In the genomic region with DNA sequence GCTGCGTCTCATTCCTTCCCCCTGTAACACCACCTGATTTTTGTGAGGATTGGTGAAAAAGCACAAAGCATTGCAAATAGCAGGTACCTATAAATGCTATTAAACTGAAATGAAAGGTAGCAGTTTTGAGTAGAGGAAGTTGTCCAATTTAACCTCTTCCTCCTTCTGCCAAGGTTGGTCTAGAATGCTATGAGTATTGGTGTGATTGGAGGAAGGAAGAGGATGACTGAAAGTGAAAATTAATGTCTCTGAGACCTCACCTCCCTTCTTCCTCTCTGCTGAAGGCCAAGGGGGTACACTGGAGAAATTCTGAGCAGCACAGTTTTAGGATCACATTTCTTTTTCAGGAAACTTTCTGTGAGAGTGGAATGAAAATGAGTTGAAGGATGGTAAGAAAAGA, we compare ENCODE assay signal across 18 cellular contexts.
DNase-seq lines count a peak whose midpoint lies in the region; ATAC-seq, FAIRE-seq and TF ChIP-seq lines count a peak whose summit lies in the region.
"Had no signal": no experiment of that assay in that cellular context is flagged by ENCODE, and none has a peak within 500 bp of the region (broad histone marks: within the 10 kb centered on the region; RNA-seq: fewer than 3 reads in every experiment).

No MANE protein-coding gene starts in this region.

- H3K4me3 ChIP-seq in BLaER1 treated with 17β-estradiol and CSF1 and Interleukin-3, amounts not matched to agents 10 nM and 100 nM, result no peak overlapping the region
- H3K4me3 ChIP-seq in MM.1S (ENCODE audit: low read length), result no peak overlapping the region
- H3K4me3 ChIP-seq in kidney (ENCODE audit: low read length in 2 of 2), result no peak overlapping the region
- H3K4me3 ChIP-seq: SK-N-MC had no signal

- H3F3A ChIP-seq in MM.1S (ENCODE audit: insufficient read depth, low read length), result no peaks in the 10 kb centered on the region

- no peaks in the 10 kb centered on the region for H3K27me3 ChIP-seq in BLaER1 treated with 17β-estradiol and CSF1 and Interleukin-3, amounts not matched to agents 10 nM and 100 nM
- H3K27me3 ChIP-seq in MM.1S (replicated peaks; ENCODE audit: insufficient read depth, low read length), result no peaks in the 10 kb centered on the region
- H3K27me3 ChIP-seq: BE2C had no signal

- H3K36me3 ChIP-seq in BLaER1 treated with 17β-estradiol and CSF1 and Interleukin-3, amounts not matched to agents 10 nM and 100 nM, result peaks cover 0 to 6% (median 0%) of the 10 kb centered on the region in 11 experiments; a peak in 2 of 22 replicates
- H3K36me3 ChIP-seq in MM.1S (replicated peaks; ENCODE audit: insufficient read depth, low read length) (no peaks in the 10 kb centered on the region), kidney (ENCODE audit: control insufficient read depth in 1 of 2, insufficient read depth in 2 of 2, low read length in 2 of 2) (no peaks in the 10 kb centered on the region)
- H3K36me3 ChIP-seq: BE2C had no signal

- H2AFZ ChIP-seq in MM.1S (ENCODE audit: low read length), result no peak overlapping the region

- H3K27ac ChIP-seq in BLaER1 treated with 17β-estradiol and CSF1 and Interleukin-3, amounts not matched to agents 10 nM and 100 nM, result no peak overlapping the region
- H3K27ac ChIP-seq in MM.1S (ENCODE audit: low read length) (no peak overlapping the region), kidney (ENCODE audit: low read depth in 2 of 2, low read length in 2 of 2) (no peak overlapping the region)
- H3K27ac ChIP-seq: SK-N-MC had no signal

- TF ChIP-seq CTCF in MM.1S (IDR thresholded peaks at IDR 0.05; ENCODE audit: low read length) (no peak), kidney (IDR thresholded peaks at IDR 0.05; ENCODE audit: borderline replicate concordance, extremely low read depth, insufficient read depth) (no peak)

- peaks cover 0 to 61% (median 21%) of the 10 kb centered on the region in 10 experiments; a peak in 12 of 20 replicates for H3K4me1 ChIP-seq in BLaER1 treated with 17β-estradiol and CSF1 and Interleukin-3, amounts not matched to agents 10 nM and 100 nM
- H3K4me1 ChIP-seq in MM.1S (ENCODE audit: low read length) (no peaks in the 10 kb centered on the region), kidney (ENCODE audit: control insufficient read depth in 1 of 2, insufficient read depth in 1 of 2, low read depth in 1 of 2, low read length in 2 of 2) (no peaks in the 10 kb centered on the region)
- H3K4me1 ChIP-seq: BE2C had no signal

- no peak for FAIRE-seq in kidney (lab: Jason Lieb, UNC)
- FAIRE-seq: HTR-8/SVneo had no signal

- H4K20me1 ChIP-seq in BLaER1 treated with 17β-estradiol and CSF1 and Interleukin-3, amounts not matched to agents 10 nM and 100 nM, result no peaks in the 10 kb centered on the region
- H4K20me1 ChIP-seq in MM.1S (ENCODE audit: insufficient read depth, low read length), result no peaks in the 10 kb centered on the region

- DNase-seq in MM.1S (peak; percentile 12), SIG-M5 (lab: John Stamatoyannopoulos, UW) (peak; percentile 13), NCI-H1436 (lab: John Stamatoyannopoulos, UW) (no peak), COLO668 (lab: John Stamatoyannopoulos, UW; ENCODE audit: unreplicated experiment) (no peak), HCEC 1CT (no peak), kidney (no peak)
- DNase-seq: ACHN, BE2C, EL, H9, NCI-H1417, NCI-H2029 treated with DMSO at 0.1 percent for 48 hours, NCI-H510A, OCI-M1 had no signal

- H3K9me3 ChIP-seq in BLaER1 treated with 17β-estradiol and CSF1 and Interleukin-3, amounts not matched to agents 10 nM and 100 nM (replicated peaks in 1 of 11), result peaks cover 8 to 40% (median 13%) of the 10 kb centered on the region in 11 experiments
- H3K9me3 ChIP-seq in MM.1S (replicated peaks; ENCODE audit: insufficient read depth, low read length), result no peaks in the 10 kb centered on the region
- peaks cover 0 to 2% of the 10 kb centered on the region in 2 donors for H3K9me3 ChIP-seq in kidney (ENCODE audit: control insufficient read depth in 1 of 2, low read length in 2 of 2)
- H3K9me3 ChIP-seq: BE2C had no signal

- no peaks in the 10 kb centered on the region for H3K9me2 ChIP-seq in MM.1S (replicated peaks; ENCODE audit: insufficient read depth, low read length)

- H3K9ac ChIP-seq in BLaER1 treated with 17β-estradiol and CSF1 and Interleukin-3, amounts not matched to agents 10 nM and 100 nM, result no peak overlapping the region
- H3K9ac ChIP-seq in MM.1S (ENCODE audit: low read length) (no peak overlapping the region), kidney (ENCODE audit: low read length in 2 of 2) (no peak overlapping the region)

- peak; percentile 57 for ATAC-seq in GM18502 (IDR thresholded peaks at IDR 0.05; ENCODE audit: poor library complexity, unreplicated experiment)

- peak overlapping the region in 8 of 11 experiments; percentile 4 to 50 (median 31); a peak in 13 of 22 replicates for H3K4me2 ChIP-seq in BLaER1 treated with 17β-estradiol and CSF1 and Interleukin-3, amounts not matched to agents 10 nM and 100 nM
- no peak overlapping the region for H3K4me2 ChIP-seq in MM.1S (ENCODE audit: low read depth, low read length)

- H3K79me2 ChIP-seq in MM.1S (ENCODE audit: low read length), result no peaks in the 10 kb centered on the region

- intact Hi-C loops in kidney (cut with DNase I), result no loop called here

Comparison
In these comparisons a context has a peak if more than half of its experiments do, and no peak if none do; other contexts are left out.
1. DNase-seq: peak in MM.1S (single experiment) and SIG-M5 (single experiment); none in NCI-H1436 (single experiment), COLO668 (single experiment), HCEC 1CT (single experiment) and kidney (single experiment).